ENCODE assay signal across 8 cellular contexts in the genomic region with DNA sequence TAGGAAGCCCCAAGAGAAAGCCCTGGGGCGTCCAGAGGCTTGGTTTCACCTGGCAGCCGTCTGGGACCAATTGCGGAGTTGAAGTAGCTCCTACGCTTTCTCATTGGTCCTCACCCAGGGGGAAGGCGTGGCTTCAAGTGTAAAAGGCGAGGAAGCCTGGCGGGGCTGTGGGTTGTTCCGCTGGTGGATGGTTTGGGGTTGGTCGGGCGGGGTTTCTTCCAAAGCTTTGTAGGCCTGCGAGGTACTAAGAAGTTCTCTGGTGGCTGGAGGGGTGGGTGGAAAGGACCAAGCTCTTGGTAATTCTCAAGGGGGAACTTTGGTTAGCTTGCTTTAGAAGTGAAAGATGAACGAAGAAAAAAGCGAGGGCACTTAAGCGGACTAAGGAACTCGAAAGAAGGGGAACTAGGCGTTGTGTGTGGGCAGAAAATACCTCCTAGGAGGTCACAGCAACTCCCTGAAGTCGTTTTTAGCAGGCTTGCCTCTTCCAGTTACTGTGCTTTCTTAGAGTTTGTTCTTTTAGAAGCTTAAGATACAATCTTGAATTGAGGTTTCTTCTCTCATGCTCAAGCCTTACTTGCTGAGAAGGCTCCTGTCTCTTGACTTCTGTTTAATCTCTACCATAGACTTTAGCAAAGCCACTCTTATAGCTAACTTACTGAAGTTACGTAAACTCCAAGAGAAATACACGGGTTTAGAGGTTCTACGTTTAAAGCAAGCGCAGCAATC. TPM values are rescaled to one million over a fixed set of nuclear protein-coding genes. Genes with fewer than 3 reads are reported as not detected.
DNase-seq lines count a peak whose midpoint lies in the region; ATAC-seq and TF ChIP-seq lines count a peak whose summit lies in the region.

No MANE protein-coding gene starts in this region.

- H3K4me3 Mint-ChIP-seq in CD4-positive, alpha-beta memory T cell: peak overlapping the region; percentile 87 to 96 (median 91)

- peak; percentile 97 for ATAC-seq in GM21447 (IDR thresholded peaks at IDR 0.05; ENCODE audit: unreplicated experiment)

- H3K9me3 ChIP-seq in CD4-positive, alpha-beta memory T cell (ENCODE audit: control insufficient read depth in 1 of 2, low read length in 2 of 2): no peaks in the 10 kb centered on the region
- H3K9me3 ChIP-seq in right atrium auricular region: no peaks in the 10 kb centered on the region

- peak overlapping the region in 1 of 2 donors; percentile 41 for H3K4me3 ChIP-seq in CD4-positive, alpha-beta memory T cell (ENCODE audit: low read length in 2 of 2)
- no peak overlapping the region for H3K4me3 ChIP-seq in right atrium auricular region

- no peaks in the 10 kb centered on the region for H3K36me3 ChIP-seq in CD4-positive, alpha-beta memory T cell (ENCODE audit: insufficient read depth, low read length)
- no peaks in the 10 kb centered on the region for H3K36me3 ChIP-seq in right atrium auricular region

- peaks cover 14% of the 10 kb centered on the region for H3K4me1 ChIP-seq in CD4-positive, alpha-beta memory T cell (ENCODE audit: insufficient read depth, low read length)
- H3K4me1 ChIP-seq in right atrium auricular region: no peaks in the 10 kb centered on the region

- no peaks in the 10 kb centered on the region for H3K36me3 Mint-ChIP-seq in CD4-positive, alpha-beta memory T cell

- H3K27me3 Mint-ChIP-seq in CD4-positive, alpha-beta memory T cell: peaks cover 0 to 2% of the 10 kb centered on the region in 2 donors

- H3K4me1 Mint-ChIP-seq in CD4-positive, alpha-beta memory T cell: peaks cover 12 to 19% (median 15%) of the 10 kb centered on the region in 4 donors

- H3K27me3 ChIP-seq in CD4-positive, alpha-beta memory T cell (ENCODE audit: insufficient read depth, low read length): no peaks in the 10 kb centered on the region
- H3K27me3 ChIP-seq in right atrium auricular region: no peaks in the 10 kb centered on the region

- no peaks in the 10 kb centered on the region for H3K9me3 Mint-ChIP-seq in CD4-positive, alpha-beta memory T cell

- TF ChIP-seq CTCF in right atrium auricular region (IDR thresholded peaks at IDR 0.05): no peak

- peak; percentile 69 to 80 (median 70) for DNase-seq in CD4-positive, alpha-beta memory T cell
- peak; percentile 67 for DNase-seq in KBM-7
- DNase-seq in activated CD8-positive, alpha-beta memory T cell treated with anti-CD3 and anti-CD28 coated beads, Interleukin-2, amount 50 U/mL, for 1 hour (ENCODE audit: extremely low read depth): peak; percentile 41
- peak; percentile 60 for DNase-seq in right atrium auricular region (ENCODE audit: low spot score)
- DNase-seq in stimulated activated CD4-positive, alpha-beta T cell treated with anti-CD3 and anti-CD28 coated beads, TNF-alpha, amount 100 ng/mL, for 4 hours (ENCODE audit: low read depth in 3 of 3): peak; percentile 45 to 61 (median 58)
- no peak for DNase-seq in DMS79 (lab: John Stamatoyannopoulos, UW)
- no peak for DNase-seq in D341Med (ENCODE audit: low spot score)

- POLR2A ChIA-PET in CD4-positive, alpha-beta memory T cell (lab: Charles Lee; ENCODE audit: partially characterized antibody): interaction anchor here (0.7 to 1.7 kb wide), 6 partner anchors 8 to 158 kb away, joined by 3 to 10 read pairs (median 3); partner anchors contain the start of genes CCNG2 and CCNI

- H3K27ac ChIP-seq in CD4-positive, alpha-beta memory T cell (ENCODE audit: low read depth, low read length): peak overlapping the region; percentile 8
- no peak overlapping the region for H3K27ac ChIP-seq in right atrium auricular region

- intact Hi-C loops in CD4-positive, alpha-beta memory T cell (cut with micrococcal nuclease): loop anchor here (1.0 kb wide), 1 partner anchor 37 kb away; no protein-coding TSS in a partner anchor

- H3K27ac Mint-ChIP-seq in CD4-positive, alpha-beta memory T cell: peak overlapping the region; percentile 75 to 95 (median 90)

- CTCF ChIA-PET in CD4-positive, alpha-beta memory T cell (lab: Charles Lee; ENCODE audit: partially characterized antibody): interaction anchor here (0.8 to 4.4 kb wide), 11 partner anchors 9 to 216 kb away, joined by 3 to 65 read pairs (median 5); no protein-coding TSS in a partner anchor

- in situ Hi-C loops in KBM-7 (cut with MboI; ENCODE audit: low pct_unique_long_range_greater_than_20kb, low sequenced_read_pairs): no loop called here

RNA-seq across cellular contexts. Expression of gene CCNG2, which starts 36.7 kb away (rescaled TPM):
- total RNA-seq in CD4-positive, alpha-beta memory T cell: 10 to 100 TPM; 22.2 to 22.9 TPM
- 10 to 100 TPM; 17.0 to 18.3 TPM for polyA plus RNA-seq in CD4-positive, alpha-beta memory T cell
- 1 to 10 TPM; 6.2 to 7.8 TPM for total RNA-seq in right atrium auricular region

Comparison
In these comparisons a context has a peak if more than half of its experiments do, and no peak if none do; other contexts are left out.
1. DNase-seq: peak in CD4-positive, alpha-beta memory T cell (5 of 5), KBM-7 (single experiment), activated CD8-positive, alpha-beta memory T cell treated with anti-CD3 and anti-CD28 coated beads, Interleukin-2, amount 50 U/mL, for 1 hour (single experiment), right atrium auricular region (single experiment) and stimulated activated CD4-positive, alpha-beta T cell treated with anti-CD3 and anti-CD28 coated beads, TNF-alpha, amount 100 ng/mL, for 4 hours (3 of 3); none in DMS79 (single experiment) and D341Med (single experiment).